Comparison of ENCODE assay signal across 15 cellular contexts in the genomic region with DNA sequence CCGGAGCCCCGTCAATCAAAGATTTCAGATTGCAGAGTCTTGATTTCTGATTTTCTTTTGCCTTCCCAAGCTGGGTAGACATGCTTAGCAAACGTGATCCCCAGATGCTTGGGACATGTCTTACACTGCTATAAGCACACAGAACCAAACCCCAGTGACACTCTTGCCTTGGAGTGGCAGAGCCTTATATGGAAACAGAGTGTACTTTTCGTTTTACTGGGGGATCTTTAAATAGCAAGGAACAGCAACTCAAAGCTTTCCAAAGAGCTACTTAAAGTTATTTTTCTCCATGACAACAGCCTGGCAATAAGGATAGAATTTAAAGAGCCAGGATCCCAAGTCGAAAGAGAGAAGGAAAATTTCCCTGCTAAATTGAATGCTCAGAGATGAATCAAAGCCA.
"Had no signal": no experiment of that assay in that cellular context is flagged by ENCODE, and none has a peak within 500 bp of the region (broad histone marks: within the 10 kb centered on the region; RNA-seq: fewer than 3 reads in every experiment).

No MANE protein-coding gene starts in this region.

- H3K9me3 ChIP-seq: adrenal gland, neutrophil, suprapubic skin, upper lobe of left lung had no signal

- H3K27ac ChIP-seq: adrenal gland, neutrophil, suprapubic skin, upper lobe of left lung had no signal

- ATAC-seq: activated naive CD4-positive, alpha-beta T cell treated with anti-CD3 and anti-CD28 coated beads, Interleukin-2, amount 50 U/mL, for 72 hours; activated T-cell treated with anti-CD3 and anti-CD28 coated beads, Interleukin-2, amount 50 U/mL, for 72 hours; left lobe of liver; natural killer cell; stimulated activated naive CD8-positive, alpha-beta T cell treated with anti-CD3 and anti-CD28 coated beads, Interleukin-15, Interleukin-2, amounts not matched to agents 100 U/mL and 50 U/mL, for 24 hours had no signal

- H3K27me3 ChIP-seq: adrenal gland, dorsolateral prefrontal cortex, suprapubic skin, upper lobe of left lung had no signal

- H3K4me1 ChIP-seq: adrenal gland had no signal

- H3K4me3 ChIP-seq: adrenal gland, dorsolateral prefrontal cortex, suprapubic skin, upper lobe of left lung had no signal

- H3K36me3 ChIP-seq: adrenal gland, neutrophil, suprapubic skin, upper lobe of left lung had no signal

- DNase-seq: activated CD4-positive, alpha-beta T cell treated with anti-CD3 and anti-CD28 coated beads, Interleukin-2, amount 50 U/mL, for 4 hours; activated gamma-delta T cell; activated T-cell treated with anti-CD3 and anti-CD28 coated beads, Interleukin-2, amount 50 U/mL, for 72 hours; adrenal gland; mesenchymal stem cell; natural killer cell; stimulated activated naive CD8-positive, alpha-beta T cell treated with anti-CD3 and anti-CD28 coated beads, Interleukin-15, Interleukin-2, amounts not matched to agents 100 U/mL and 50 U/mL, for 24 hours; SW 1271; T-helper 2 cell had no signal
